16 cellular contexts compared by ENCODE assay signal in the genomic region with DNA sequence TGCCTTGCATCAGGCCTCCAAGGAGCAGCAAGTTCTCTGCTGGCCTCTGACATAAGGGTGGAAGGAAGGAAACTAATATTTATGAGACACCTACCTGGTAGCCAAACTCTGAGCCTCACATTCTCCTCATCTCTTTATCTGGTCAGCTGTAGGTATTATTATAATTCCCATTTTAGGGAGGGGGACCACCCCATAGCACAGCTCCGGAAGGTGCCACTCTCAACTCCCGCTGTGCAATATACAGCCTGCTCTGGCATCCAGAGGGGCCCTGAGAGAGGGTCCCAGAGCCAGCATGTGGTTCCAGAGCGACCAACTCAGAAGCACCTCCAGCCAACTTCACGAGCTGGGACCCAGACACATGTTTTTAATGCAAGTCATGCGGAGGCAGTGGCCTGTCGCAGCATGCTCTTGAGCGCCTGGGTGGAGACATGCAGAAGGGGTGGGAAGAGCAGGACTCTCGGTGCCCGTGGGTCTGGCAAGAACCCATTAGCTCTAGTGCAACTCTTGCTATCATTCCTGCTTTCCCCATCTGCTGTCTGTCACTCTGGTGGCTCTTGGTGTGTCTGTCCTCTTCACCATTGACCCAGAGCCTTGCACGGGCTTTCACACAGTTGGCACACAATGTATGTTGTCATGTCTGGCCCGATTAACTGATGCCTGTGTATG. TPM values are rescaled to one million over a fixed set of nuclear protein-coding genes. Genes with fewer than 3 reads are reported as not detected.
DNase-seq lines count a peak whose midpoint lies in the region; ATAC-seq lines count a peak whose summit lies in the region.
"Had no signal": no experiment of that assay in that cellular context is flagged by ENCODE, and none has a peak within 500 bp of the region (broad histone marks: within the 10 kb centered on the region; RNA-seq: fewer than 3 reads in every experiment).

No MANE protein-coding gene starts in this region.

- DNase-seq in cardiac septum (ENCODE audit: low spot score) (peak; percentile 50), Right ventricle myocardium inferior (ENCODE audit: missing footprints) (no peak), myocyte (ENCODE audit: low read depth) (peak; percentile 55), GM19238 (ENCODE audit: insufficient read length, low spot score) (no peak), AG08396 (ENCODE audit: low spot score) (no peak)
- no peak for DNase-seq in activated CD4-positive, CD25-positive, alpha-beta regulatory T cell treated with anti-CD3 and anti-CD28 coated beads, Interleukin-2, amount 50 U/mL, for 72 hours
- DNase-seq: activated CD4-positive, alpha-beta T cell treated with anti-CD3 and anti-CD28 coated beads, Interleukin-2, amount 50 U/mL, for 1 hour; activated T-cell treated with anti-CD3 and anti-CD28 coated beads, Interleukin-2, amount 50 U/mL, for 1 hour; caudate nucleus; effector CD8-positive, alpha-beta T cell; NCI-H2029; SHP77 treated with DMSO at 0.1 percent for 48 hours had no signal

- ATAC-seq in Right ventricle myocardium inferior (no peak), esophagus mucosa (peak; percentile 89)

- intact Hi-C loops in cardiac septum (cut with DNase I) (no loop called here), Right ventricle myocardium inferior (cut with DNase I) (no loop called here)

- H3K36me3 ChIP-seq in urinary bladder (ENCODE audit: insufficient read depth): no peaks in the 10 kb centered on the region
- H3K36me3 ChIP-seq: gastroesophageal sphincter had no signal

- H3K4me3 ChIP-seq in urinary bladder (ENCODE audit: low read depth, low read length): no peak overlapping the region
- H3K4me3 ChIP-seq: gastroesophageal sphincter had no signal

- no peaks in the 10 kb centered on the region for H3K4me1 ChIP-seq in urinary bladder (ENCODE audit: insufficient read depth)
- H3K4me1 ChIP-seq: gastroesophageal sphincter had no signal

- 76% methylated on average over 11 of the region's 11 CpGs for WGBS in urinary bladder

- H3K27ac ChIP-seq in urinary bladder (ENCODE audit: low read depth): peak overlapping the region; percentile 92

RNA-seq across cellular contexts. Expression of a gene that starts 15.0 kb away (rescaled TPM):
- total RNA-seq in cardiac septum (0.30 TPM), Right ventricle myocardium inferior (not detected), esophagus mucosa (0.44 TPM), myocyte (109 and 219 TPM in 2 replicates), urinary bladder (not detected)
- polyA plus RNA-seq in myocyte (2012): 119 TPM
- 0.28 TPM for polyA plus RNA-seq in urinary bladder

RNA-seq across cellular contexts. Expression of a gene that starts 21.6 kb away (rescaled TPM):
- total RNA-seq in cardiac septum (105 TPM), Right ventricle myocardium inferior (170 TPM), esophagus mucosa (12.8 TPM), myocyte (159 and 244 TPM in 2 replicates), urinary bladder (16.3 TPM)
- polyA plus RNA-seq in myocyte (2012): 361 TPM
- 80.1 TPM for polyA plus RNA-seq in urinary bladder

RNA-seq across cellular contexts. Expression of a gene that starts 43.2 kb away (rescaled TPM):
- total RNA-seq in cardiac septum (0.78 TPM), Right ventricle myocardium inferior (0.27 TPM), esophagus mucosa (0.12 TPM), myocyte (0.31 and 1.0 TPM in 2 replicates), urinary bladder (0.53 TPM)
- 0.15 TPM for polyA plus RNA-seq in myocyte (2012)
- 1.1 TPM for polyA plus RNA-seq in urinary bladder
- total RNA-seq: G401 had no signal

RNA-seq across cellular contexts. Expression of a gene that starts 45.1 kb away (rescaled TPM):
- total RNA-seq in cardiac septum (873 TPM), Right ventricle myocardium inferior (867 TPM), esophagus mucosa (412 TPM), myocyte (1,588 and 1,639 TPM in 2 replicates), urinary bladder (220 TPM)
- polyA plus RNA-seq in myocyte (2012): 942 TPM
- 600 TPM for polyA plus RNA-seq in urinary bladder

RNA-seq across cellular contexts. Expression of a gene that starts 55.6 kb away (rescaled TPM):
- total RNA-seq in cardiac septum (23.2 TPM), Right ventricle myocardium inferior (21.3 TPM), esophagus mucosa (15.7 TPM), myocyte (51.4 and 55.6 TPM in 2 replicates), urinary bladder (29.4 TPM)
- polyA plus RNA-seq in myocyte (2012): 82.4 TPM
- polyA plus RNA-seq in urinary bladder: 51.3 TPM

Comparison
In these comparisons a context has a peak if more than half of its experiments do, and no peak if none do; other contexts are left out.
1. DNase-seq: peak in cardiac septum (single experiment) and myocyte (single experiment); none in Right ventricle myocardium inferior (single experiment), GM19238 (single experiment), activated CD4-positive, CD25-positive, alpha-beta regulatory T cell treated with anti-CD3 and anti-CD28 coated beads, Interleukin-2, amount 50 U/mL, for 72 hours (single experiment) and AG08396 (single experiment).
2. RNA of a gene that starts 15.0 kb away (total RNA-seq): 109 to 219 TPM in myocyte; 0.44 TPM in esophagus mucosa (single experiment), not detected in urinary bladder (single experiment), 0.30 TPM in cardiac septum (single experiment) and not detected in Right ventricle myocardium inferior (single experiment); every median in the first group is over 10 times any median in the second.